In genomic region chr13:20137875-20138274, GRCh38 we compare ENCODE assay signal across 25 cellular contexts. TPM values are rescaled to one million over a fixed set of nuclear protein-coding genes. Genes with fewer than 3 reads are reported as not detected.
"Had no signal": no experiment of that assay in that cellular context is flagged by ENCODE, and none has a peak within 500 bp of the region (broad histone marks: within the 10 kb centered on the region; RNA-seq: fewer than 3 reads in every experiment).

No MANE protein-coding gene starts in this region.

- H3K36me3 Mint-ChIP-seq: IgD-negative memory B cell had no signal

- DNase-seq: Kasumi-1, MM.1S, NCI-H1092 treated with DMSO at 0.1 percent for 48 hours, NCI-H1436, NCI-H187, NCI-H2029, NCI-H2081 treated with DMSO at 0.1 percent for 48 hours, NCI-H2171, NCI-H226, NCI-H446, NCI-H510A, NCI-H524 treated with DMSO at 0.1 percent for 48 hours, NCI-H69, NCI-H774, PC-3, SHP77, SK-N-SH had no signal

- H3K9ac ChIP-seq: KMS-11, SK-N-SH had no signal

- H3K4me3 ChIP-seq: K562 had no signal

- H3K27ac ChIP-seq: HL-60, KMS-11, RWPE1 had no signal

- H3K9me3 Mint-ChIP-seq: IgD-negative memory B cell had no signal

- ATAC-seq: K562, PC-3 had no signal

- H3K4me2 ChIP-seq: KMS-11, SK-N-SH had no signal

- H3K27ac Mint-ChIP-seq: IgD-negative memory B cell had no signal

- H3K9me3 ChIP-seq: SK-N-SH had no signal

RNA-seq across cellular contexts. Expression of gene GJA3, which starts 23.0 kb away (rescaled TPM):
- total RNA-seq: M059J, OCI-LY7 had no signal
- polyA plus RNA-seq: SK-N-SH had no signal

RNA-seq across cellular contexts. Expression of gene GJB2, which starts 54.9 kb away (rescaled TPM):
- total RNA-seq: K562, OCI-LY7, SK-MEL-5 had no signal
- polyA plus RNA-seq: IgD-negative memory B cell, K562, SK-N-SH had no signal
